ENCODE assay signal across 24 cellular contexts in the genomic region with DNA sequence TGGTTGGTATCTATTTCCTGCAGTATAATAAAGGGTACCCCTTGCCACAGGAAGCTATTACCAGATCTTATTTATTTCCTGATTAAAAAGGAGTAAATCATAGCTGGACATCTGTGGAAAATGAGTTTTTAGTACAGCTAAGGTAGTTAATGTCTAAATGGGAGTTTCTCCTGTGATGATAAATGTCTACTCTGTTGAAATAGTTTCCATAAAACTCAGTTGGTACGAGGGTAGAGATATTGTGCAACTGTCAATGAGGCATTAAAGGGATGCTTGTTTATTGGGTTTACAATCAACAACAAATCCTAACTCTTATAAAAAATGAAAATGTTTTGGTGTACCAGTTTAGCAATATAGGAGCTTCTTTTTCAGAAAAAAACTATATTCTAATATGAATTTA. TPM values are rescaled to one million over a fixed set of nuclear protein-coding genes. Genes with fewer than 3 reads are reported as not detected.
"Had no signal": no experiment of that assay in that cellular context is flagged by ENCODE, and none has a peak within 500 bp of the region (broad histone marks: within the 10 kb centered on the region; RNA-seq: fewer than 3 reads in every experiment).

No MANE protein-coding gene starts in this region.

- DNase-seq: activated CD4-positive, alpha-beta memory T cell treated with anti-CD3 and anti-CD28 coated beads, Interleukin-2, amount 10 ng/mL, durations not matched to agents 7 days and 5 days; activated CD4-positive, alpha-beta T cell treated with anti-CD3 and anti-CD28 coated beads, Interleukin-2, amount 10 ng/mL, durations not matched to agents 24 days and 14 days; activated effector memory CD4-positive, alpha-beta T cell treated with Interleukin-2 at 50 U/mL for 16 hours; activated naive CD4-positive, alpha-beta T cell treated with anti-CD3 and anti-CD28 coated beads for 36 hours; activated naive CD8-positive, alpha-beta T cell treated with anti-CD3 and anti-CD28 coated beads, Interleukin-2, amount 10 ng/mL, durations not matched to agents 7 days and 5 days; activated T-cell treated with anti-CD3 and anti-CD28 coated beads, Interleukin-2, amount 50 U/mL, for 72 hours; amygdala; effector CD4-positive, alpha-beta T cell; foreskin keratinocyte; immature natural killer cell; naive thymus-derived CD4-positive, alpha-beta T cell; retina; stimulated activated CD4-positive, alpha-beta T cell treated with anti-CD3 and anti-CD28 coated beads, Interleukin-12 subunit alpha, Interleukin-12 subunit beta, amount 100 ng/mL, for 4 hours; stimulated activated CD4-positive, alpha-beta T cell treated with anti-CD3 and anti-CD28 coated beads, Interleukin-4, amount 100 ng/mL, for 4 hours; substantia nigra; T-helper 9 cell; thyroid gland; upper lobe of right lung had no signal

- H3K4me2 ChIP-seq: hepatocyte, neural progenitor cell had no signal

- H3K9ac ChIP-seq: neural progenitor cell had no signal

- H3K4me3 ChIP-seq: hepatocyte, neural progenitor cell, thyroid gland, upper lobe of right lung had no signal

- H2AFZ ChIP-seq: hepatocyte, neural progenitor cell had no signal

- H3K36me3 ChIP-seq: neural progenitor cell, thyroid gland, upper lobe of right lung had no signal

- H3K9me3 ChIP-seq: thyroid gland, upper lobe of right lung had no signal

- H3K27me3 ChIP-seq: foreskin keratinocyte, hepatocyte, neural progenitor cell, thyroid gland, upper lobe of right lung had no signal

- H3K27ac ChIP-seq: foreskin keratinocyte, hepatocyte, neural progenitor cell, thyroid gland, upper lobe of right lung had no signal

- H3K4me1 ChIP-seq: foreskin keratinocyte, neural progenitor cell had no signal

- ATAC-seq: activated CD4-positive, CD25-positive, alpha-beta regulatory T cell treated with anti-CD3 and anti-CD28 coated beads, Interleukin-2, amount 50 U/mL, for 24 hours; activated T-cell treated with anti-CD3 and anti-CD28 coated beads, Interleukin-2, amount 50 U/mL, for 72 hours; foreskin keratinocyte; left lobe of liver; upper lobe of right lung had no signal

RNA-seq across cellular contexts. Expression of a gene that starts 59.1 kb away (rescaled TPM):
- total RNA-seq: lung microvascular endothelial cell, skeletal muscle tissue had no signal
- polyA plus RNA-seq: immature natural killer cell had no signal
